Comparison of ENCODE assay signal across 1 cellular context in the genomic region with DNA sequence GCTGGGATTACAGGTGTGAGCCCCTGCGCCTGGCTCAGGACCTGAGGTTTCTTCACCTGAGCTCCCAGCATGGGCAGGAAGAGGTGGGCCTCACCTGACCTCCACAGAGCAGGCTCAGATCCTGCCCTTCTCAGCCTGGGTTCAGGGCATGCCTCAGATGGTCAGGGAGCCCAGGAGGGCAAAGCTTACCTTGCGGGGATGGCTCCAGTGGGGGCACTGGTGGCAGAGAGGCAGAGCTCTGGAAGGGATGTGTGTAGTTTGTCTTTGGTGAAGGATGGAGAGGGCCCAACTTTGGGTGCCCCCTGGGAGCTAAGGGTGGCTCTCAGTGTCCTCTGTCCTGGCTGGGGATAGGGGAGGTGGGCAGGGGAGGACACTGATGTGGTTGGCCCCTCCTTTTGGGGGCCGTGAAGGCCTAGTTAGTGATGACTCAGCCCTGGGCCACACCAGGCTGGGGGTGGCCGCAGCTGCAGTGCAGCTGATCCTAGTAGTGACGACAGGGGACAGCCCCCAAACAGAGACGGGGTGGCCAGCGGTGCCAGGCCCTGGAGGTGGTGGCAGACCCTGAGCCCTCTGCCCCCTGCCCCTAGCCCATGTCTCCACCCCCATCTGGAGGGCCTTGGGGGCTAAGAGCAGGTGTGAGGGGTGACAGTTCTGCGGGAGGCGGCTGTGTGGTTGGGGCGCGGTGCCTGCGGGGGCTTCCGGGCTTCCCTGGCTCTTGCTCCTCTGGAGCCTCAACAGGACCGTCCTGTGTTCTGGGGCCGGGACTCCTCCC.
TF ChIP-seq lines count a peak whose summit lies in the region.

No MANE protein-coding gene starts in this region.

TF ChIP-seq in H1, 55 proteins besides CTCF, POLR2A, EP300 and RAD21:
- no peak for TF ChIP-seq GTF2F1 (IDR thresholded peaks at IDR 0.05; ENCODE audit: borderline replicate concordance, low read depth, low read length)
- no peak for TF ChIP-seq SIRT6 (IDR thresholded peaks at IDR 0.05; ENCODE audit: low read length)
TF ChIP-seq in H1: peak in this region for 0.
